Comparison of ENCODE assay signal across 8 cellular contexts in the genomic region with DNA sequence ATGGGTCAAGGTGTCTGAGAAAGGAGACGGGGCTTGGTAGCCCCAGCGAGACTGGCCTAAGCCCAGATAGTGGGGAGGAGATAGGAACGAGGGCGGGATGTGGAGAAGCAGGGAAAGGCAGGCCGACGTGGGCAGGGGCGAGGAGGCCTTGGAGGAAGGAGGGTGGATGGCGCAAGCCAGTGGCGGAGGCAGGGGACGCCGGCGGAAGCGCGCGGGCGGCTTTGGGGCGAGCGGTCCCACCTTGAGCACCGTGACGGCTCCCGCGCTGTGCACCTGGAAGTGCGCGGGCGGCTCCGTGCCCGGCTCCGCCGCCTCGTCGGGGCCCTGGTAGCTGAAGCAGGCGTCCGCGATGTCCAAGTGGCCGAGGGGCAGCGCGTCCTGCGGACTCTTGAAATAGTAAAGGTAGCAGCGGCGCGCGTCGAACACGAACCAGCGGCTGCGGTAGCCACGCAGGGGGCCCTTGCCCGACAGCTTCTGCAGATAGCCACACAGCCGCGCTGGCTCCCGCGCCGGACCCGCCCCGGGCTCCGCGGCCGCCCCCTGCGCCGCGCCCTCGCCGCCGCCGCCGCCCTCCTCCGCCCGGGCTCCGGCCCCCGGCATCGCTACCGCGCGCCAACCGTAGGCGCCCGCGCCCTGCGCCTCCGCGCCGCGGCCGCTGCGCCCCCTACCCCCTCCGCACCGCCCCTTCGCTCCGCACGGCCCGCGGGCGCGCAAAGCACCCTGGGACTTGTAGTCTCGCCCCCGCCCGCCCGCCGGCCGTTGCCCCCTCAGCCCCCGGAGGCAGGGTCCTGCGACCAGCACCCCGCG. TPM values are rescaled to one million over a fixed set of nuclear protein-coding genes. Genes with fewer than 3 reads are reported as not detected.
DNase-seq lines count a peak whose midpoint lies in the region; ATAC-seq, FAIRE-seq and TF ChIP-seq lines count a peak whose summit lies in the region.

A gene (minus strand): TSS at position 659 of the 807 bp plus-strand sequence. CDS start 59 bp downstream, at position 600.

- peak within 1 kb of the TSS; percentile 87 for H3K4me2 ChIP-seq in A549

- CTCF ChIA-PET in A549 (lab: Yijun Ruan, JAX): interaction anchor here (0.8 to 8.2 kb wide), 8 partner anchors 10 to 77 kb away, joined by 3 to 57 read pairs (median 4); a partner anchor contains a TSS

- peak; percentile 31; the same call in 1 of the 3 replicates for TF ChIP-seq CTCF in A549 (IDR thresholded peaks at IDR 0.05)

- H3K4me3 Mint-ChIP-seq in stimulated activated effector memory CD8-positive, alpha-beta T cell treated with anti-CD3 and anti-CD28 coated beads, Interleukin-12 subunit alpha, Interleukin-12 subunit beta, amount 100 ng/mL, for 72 hours: peak within 1 kb of the TSS; percentile 97

- H3K27ac ChIP-seq in A549 (peak within 1 kb of the TSS; percentile 81 to 91), muscle layer of colon (ENCODE audit: low read depth, low read length) (peak within 1 kb of the TSS; percentile 87)

- peaks cover 11% of the 10 kb centered on the region for H3K36me3 Mint-ChIP-seq in stimulated activated effector memory CD8-positive, alpha-beta T cell treated with anti-CD3 and anti-CD28 coated beads, Interleukin-12 subunit alpha, Interleukin-12 subunit beta, amount 100 ng/mL, for 72 hours

- peak within 1 kb of the TSS; percentile 65 for H3K9ac ChIP-seq in muscle layer of colon (ENCODE audit: low read length)

- TF ChIP-seq EP300 in A549 (IDR thresholded peaks at IDR 0.05): no peak

- DNase-seq in A549 (ENCODE audit: low read depth in 1 of 2, low spot score in 1 of 2) (peak; percentile 55 to 58), NOMO-1 treated with DMSO at 0.1 percent for 48 hours (lab: John Stamatoyannopoulos, UW; ENCODE audit: unreplicated experiment) (peak; percentile 40), activated T-cell treated with anti-CD3 and anti-CD28 coated beads for 4 hours (peak; percentile 58), erythroblast (lab: John Stamatoyannopoulos, UW) (peak; percentile 72 to 73)
- peak; percentile 49 to 81 for DNase-seq in stimulated activated effector memory CD8-positive, alpha-beta T cell treated with anti-CD3 and anti-CD28 coated beads, Interleukin-12 subunit alpha, Interleukin-12 subunit beta, amount 100 ng/mL, for 72 hours (ENCODE audit: low spot score in 2 of 2)

- H3K4me1 ChIP-seq in A549: peaks cover 20% of the 10 kb centered on the region
- peaks cover 26% of the 10 kb centered on the region for H3K4me1 ChIP-seq in muscle layer of colon (ENCODE audit: insufficient read depth, low read length)

- no peaks in the 10 kb centered on the region for H3K36me3 ChIP-seq in muscle layer of colon (ENCODE audit: insufficient read depth, low read length)

- ATAC-seq in A549 (peak; percentile 80 to 83), GM18520 (IDR thresholded peaks at IDR 0.05; ENCODE audit: unreplicated experiment) (peak; percentile 42), HG03097 (IDR thresholded peaks at IDR 0.05; ENCODE audit: low FRiP score, unreplicated experiment) (peak; percentile 58)
- ATAC-seq in stimulated activated effector memory CD8-positive, alpha-beta T cell treated with anti-CD3 and anti-CD28 coated beads, Interleukin-12 subunit alpha, Interleukin-12 subunit beta, amount 100 ng/mL, for 72 hours: peak; percentile 86

- 1% methylated on average over 32 of the region's 104 CpGs for whole genome bisulfite sequencing in A549 (ENCODE audit: missing lambda C conversion rate)

- peak within 1 kb of the TSS; percentile 94 for H3K27ac Mint-ChIP-seq in stimulated activated effector memory CD8-positive, alpha-beta T cell treated with anti-CD3 and anti-CD28 coated beads, Interleukin-12 subunit alpha, Interleukin-12 subunit beta, amount 100 ng/mL, for 72 hours

- TF ChIP-seq RAD21 in A549 (conservative IDR thresholded peaks at IDR 0.05 in 1 of 2, IDR thresholded peaks at IDR 0.05 in 1 of 2): no peak

- H3K9me3 Mint-ChIP-seq in stimulated activated effector memory CD8-positive, alpha-beta T cell treated with anti-CD3 and anti-CD28 coated beads, Interleukin-12 subunit alpha, Interleukin-12 subunit beta, amount 100 ng/mL, for 72 hours: no peaks in the 10 kb centered on the region

- H3K27me3 ChIP-seq in muscle layer of colon (ENCODE audit: control insufficient read depth in 1 of 2, insufficient read depth in 2 of 2, low read length in 2 of 2): no peaks in the 10 kb centered on the region

- no peaks in the 10 kb centered on the region for H3K9me3 ChIP-seq in A549
- H3K9me3 ChIP-seq in muscle layer of colon (ENCODE audit: low read length): no peaks in the 10 kb centered on the region

- POLR2A ChIA-PET in A549 (lab: Yijun Ruan, JAX): no interaction called here

- TF ChIP-seq POLR2A in A549 (IDR thresholded peaks at IDR 0.05; ENCODE audit: low read length): peak; percentile 65
- TF ChIP-seq POLR2A in erythroblast (IDR thresholded peaks at IDR 0.05; ENCODE audit: low read length): no peak

- H3K4me1 Mint-ChIP-seq in stimulated activated effector memory CD8-positive, alpha-beta T cell treated with anti-CD3 and anti-CD28 coated beads, Interleukin-12 subunit alpha, Interleukin-12 subunit beta, amount 100 ng/mL, for 72 hours: peaks cover 46% of the 10 kb centered on the region

- no peak for FAIRE-seq in A549 (lab: Jason Lieb, UNC)

- H3K4me3 ChIP-seq in A549 (peak within 1 kb of the TSS; percentile 83), muscle layer of colon (ENCODE audit: low read depth in 1 of 2, low read length in 2 of 2) (peak within 1 kb of the TSS; percentile 81 to 88)

TF ChIP-seq in A549, 52 proteins besides CTCF, POLR2A, EP300 and RAD21 (continues in another document):
- TF ChIP-seq FOSB (CRISPR knock-in tag; IDR thresholded peaks at IDR 0.05) (no peak), MAZ (IDR thresholded peaks at IDR 0.05; ENCODE audit: borderline replicate concordance, low read depth, low read length) (no peak), BHLHE40 (IDR thresholded peaks at IDR 0.05; ENCODE audit: low read depth, low read length) (no peak), TFCP2L1 (CRISPR knock-in tag; IDR thresholded peaks at IDR 0.05) (no peak), CEBPB (IDR thresholded peaks at IDR 0.05) (no peak), KDM5A (IDR thresholded peaks at IDR 0.05) (no peak), EHF (CRISPR knock-in tag; IDR thresholded peaks at IDR 0.05) (no peak), CBX2 (IDR thresholded peaks at IDR 0.05; ENCODE audit: borderline replicate concordance, low read depth) (no peak), EHMT2 (IDR thresholded peaks at IDR 0.05; ENCODE audit: low read depth) (no peak), HOXB13 (CRISPR knock-in tag; IDR thresholded peaks at IDR 0.05; ENCODE audit: low read depth) (no peak), RFX5 (IDR thresholded peaks at IDR 0.05) (no peak), NR3C1 (IDR thresholded peaks at IDR 0.05) (no peak), CHD2 (IDR thresholded peaks at IDR 0.05; ENCODE audit: low read length, partially characterized antibody) (no peak), NPAS2 (CRISPR knock-in tag; IDR thresholded peaks at IDR 0.05; ENCODE audit: borderline replicate concordance) (no peak), HDAC2 (IDR thresholded peaks at IDR 0.05) (no peak), TP53 (CRISPR knock-in tag; IDR thresholded peaks at IDR 0.05) (no peak), POLR2AphosphoS2 (conservative IDR thresholded peaks at IDR 0.05; ENCODE audit: low read length) (no peak), CBX8 (IDR thresholded peaks at IDR 0.05) (no peak), ZNF302 (CRISPR knock-in tag; IDR thresholded peaks at IDR 0.05) (no peak)
- TF ChIP-seq, protein P1, sequence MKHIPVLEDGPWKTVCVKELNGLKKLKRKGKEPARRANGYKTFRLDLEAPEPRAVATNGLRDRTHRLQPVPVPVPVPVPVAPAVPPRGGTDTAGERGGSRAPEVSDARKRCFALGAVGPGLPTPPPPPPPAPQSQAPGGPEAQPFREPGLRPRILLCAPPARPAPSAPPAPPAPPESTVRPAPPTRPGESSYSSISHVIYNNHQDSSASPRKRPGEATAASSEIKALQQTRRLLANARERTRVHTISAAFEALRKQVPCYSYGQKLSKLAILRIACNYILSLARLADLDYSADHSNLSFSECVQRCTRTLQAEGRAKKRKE (CRISPR knock-in tag; IDR thresholded peaks at IDR 0.05; ENCODE audit: low read depth): no peak
- TF ChIP-seq, protein P2, sequence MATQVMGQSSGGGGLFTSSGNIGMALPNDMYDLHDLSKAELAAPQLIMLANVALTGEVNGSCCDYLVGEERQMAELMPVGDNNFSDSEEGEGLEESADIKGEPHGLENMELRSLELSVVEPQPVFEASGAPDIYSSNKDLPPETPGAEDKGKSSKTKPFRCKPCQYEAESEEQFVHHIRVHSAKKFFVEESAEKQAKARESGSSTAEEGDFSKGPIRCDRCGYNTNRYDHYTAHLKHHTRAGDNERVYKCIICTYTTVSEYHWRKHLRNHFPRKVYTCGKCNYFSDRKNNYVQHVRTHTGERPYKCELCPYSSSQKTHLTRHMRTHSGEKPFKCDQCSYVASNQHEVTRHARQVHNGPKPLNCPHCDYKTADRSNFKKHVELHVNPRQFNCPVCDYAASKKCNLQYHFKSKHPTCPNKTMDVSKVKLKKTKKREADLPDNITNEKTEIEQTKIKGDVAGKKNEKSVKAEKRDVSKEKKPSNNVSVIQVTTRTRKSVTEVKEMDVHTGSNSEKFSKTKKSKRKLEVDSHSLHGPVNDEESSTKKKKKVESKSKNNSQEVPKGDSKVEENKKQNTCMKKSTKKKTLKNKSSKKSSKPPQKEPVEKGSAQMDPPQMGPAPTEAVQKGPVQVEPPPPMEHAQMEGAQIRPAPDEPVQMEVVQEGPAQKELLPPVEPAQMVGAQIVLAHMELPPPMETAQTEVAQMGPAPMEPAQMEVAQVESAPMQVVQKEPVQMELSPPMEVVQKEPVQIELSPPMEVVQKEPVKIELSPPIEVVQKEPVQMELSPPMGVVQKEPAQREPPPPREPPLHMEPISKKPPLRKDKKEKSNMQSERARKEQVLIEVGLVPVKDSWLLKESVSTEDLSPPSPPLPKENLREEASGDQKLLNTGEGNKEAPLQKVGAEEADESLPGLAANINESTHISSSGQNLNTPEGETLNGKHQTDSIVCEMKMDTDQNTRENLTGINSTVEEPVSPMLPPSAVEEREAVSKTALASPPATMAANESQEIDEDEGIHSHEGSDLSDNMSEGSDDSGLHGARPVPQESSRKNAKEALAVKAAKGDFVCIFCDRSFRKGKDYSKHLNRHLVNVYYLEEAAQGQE (IDR thresholded peaks at IDR 0.05): no peak
- TF ChIP-seq, protein P3, sequence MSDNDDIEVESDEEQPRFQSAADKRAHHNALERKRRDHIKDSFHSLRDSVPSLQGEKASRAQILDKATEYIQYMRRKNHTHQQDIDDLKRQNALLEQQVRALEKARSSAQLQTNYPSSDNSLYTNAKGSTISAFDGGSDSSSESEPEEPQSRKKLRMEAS (IDR thresholded peaks at IDR 0.05): peak; percentile 52; the same call in 1 of the 2 replicates

RNA-seq across cellular contexts. Expression of the gene that starts here (rescaled TPM):
- polyA plus RNA-seq in A549 (2011; rRNA removed) (13.9 and 14.9 TPM in 2 replicates), A549 (2017; fragmentation: RNase III; extraction: RNeasy Plus Mini Kit Qiagen cat#74134 plus additional on column Dnase treatment) (11.4 to 13.6 TPM (median 12.6 TPM) in 3 replicates)
- 9.4 and 11.8 TPM in 2 replicates for polyA plus RNA-seq in A549 (2012; cell fraction: cytosol; rRNA removed)
- polyA plus RNA-seq in A549 (2012; cell fraction: nucleus; rRNA removed): 34.3 and 50.0 TPM in 2 replicates
- 18.8 and 19.0 TPM in 2 replicates for polyA minus RNA-seq in A549 (2011; rRNA and poly(A)+ RNA removed)

Comparison
In these comparisons a context has a peak if more than half of its experiments do, and no peak if none do; other contexts are left out.
1. Peak in every context shown above with its lines: DNase-seq, ATAC-seq, H3K4me3 ChIP-seq and H3K27ac ChIP-seq.